In the genomic region with DNA sequence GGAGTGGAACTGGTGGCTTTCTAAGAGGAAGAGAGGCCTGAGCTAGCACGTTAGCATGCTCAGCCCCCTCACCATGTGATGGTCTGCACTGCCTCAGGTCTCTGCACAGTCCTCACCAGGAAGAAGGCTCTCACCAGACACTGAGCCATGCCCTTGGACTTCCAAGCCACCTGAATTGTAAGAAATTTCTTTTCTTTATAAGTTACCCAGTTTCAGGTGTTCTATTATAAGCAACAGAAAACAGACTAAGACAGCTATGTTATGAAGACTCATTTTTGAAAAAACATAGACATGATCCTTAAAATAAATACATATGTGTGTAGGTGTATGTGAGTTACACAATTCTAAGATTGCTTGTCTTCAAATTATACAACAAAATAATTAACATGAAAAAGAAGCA, we compare ENCODE assay signal across 12 cellular contexts.
DNase-seq lines count a peak whose midpoint lies in the region; ATAC-seq and TF ChIP-seq lines count a peak whose summit lies in the region.
"Had no signal": no experiment of that assay in that cellular context is flagged by ENCODE, and none has a peak within 500 bp of the region (broad histone marks: within the 10 kb centered on the region; RNA-seq: fewer than 3 reads in every experiment).

No MANE protein-coding gene starts in this region.

- intact Hi-C loops in left ventricle myocardium inferior (cut with micrococcal nuclease): no loop called here

- ATAC-seq in GM18858 (IDR thresholded peaks at IDR 0.05; ENCODE audit: unreplicated experiment): peak; percentile 55
- peak; percentile 49 for ATAC-seq in GM19463 (IDR thresholded peaks at IDR 0.05; ENCODE audit: unreplicated experiment)
- peak; percentile 45 for ATAC-seq in HG02938 (IDR thresholded peaks at IDR 0.05; ENCODE audit: unreplicated experiment)
- ATAC-seq in HG03575 (IDR thresholded peaks at IDR 0.05; ENCODE audit: extremely low read depth, insufficient number of reproducible peaks, low FRiP score, unreplicated experiment): peak; percentile 40

- H3K27ac ChIP-seq in left ventricle myocardium inferior (replicated peaks): no peak overlapping the region
- H3K27ac ChIP-seq: brain microvascular endothelial cell, SJSA1 had no signal

- no peak overlapping the region for H3K4me3 ChIP-seq in left ventricle myocardium inferior
- H3K4me3 ChIP-seq: SJSA1 had no signal

- no peaks in the 10 kb centered on the region for H3K27me3 ChIP-seq in left ventricle myocardium inferior (ENCODE audit: low read depth)
- H3K27me3 ChIP-seq: brain microvascular endothelial cell had no signal

- no peaks in the 10 kb centered on the region for H3K4me1 ChIP-seq in left ventricle myocardium inferior

- H3K36me3 ChIP-seq in left ventricle myocardium inferior: no peaks in the 10 kb centered on the region
- H3K36me3 ChIP-seq: brain microvascular endothelial cell, SJSA1 had no signal

- no peaks in the 10 kb centered on the region for H3K9me3 ChIP-seq in left ventricle myocardium inferior (replicated peaks)
- H3K9me3 ChIP-seq: SJSA1 had no signal

- TF ChIP-seq CTCF in left ventricle myocardium inferior (IDR thresholded peaks at IDR 0.05; ENCODE audit: borderline replicate concordance): no peak

- no peak for DNase-seq in left ventricle myocardium inferior
- no peak for DNase-seq in SW480 (ENCODE audit: low spot score)
- DNase-seq in NCI-H69 (lab: John Stamatoyannopoulos, UW): no peak
- DNase-seq in activated naive CD4-positive, alpha-beta T cell (lab: John Stamatoyannopoulos, UW): no peak
- DNase-seq: NCI-H2227 treated with DMSO at 0.1 percent for 48 hours; stimulated activated CD4-positive, alpha-beta T cell treated with anti-CD3 and anti-CD28 coated beads, Interleukin-15, amount 100 ng/mL, for 24 hours had no signal
